In the genomic region with DNA sequence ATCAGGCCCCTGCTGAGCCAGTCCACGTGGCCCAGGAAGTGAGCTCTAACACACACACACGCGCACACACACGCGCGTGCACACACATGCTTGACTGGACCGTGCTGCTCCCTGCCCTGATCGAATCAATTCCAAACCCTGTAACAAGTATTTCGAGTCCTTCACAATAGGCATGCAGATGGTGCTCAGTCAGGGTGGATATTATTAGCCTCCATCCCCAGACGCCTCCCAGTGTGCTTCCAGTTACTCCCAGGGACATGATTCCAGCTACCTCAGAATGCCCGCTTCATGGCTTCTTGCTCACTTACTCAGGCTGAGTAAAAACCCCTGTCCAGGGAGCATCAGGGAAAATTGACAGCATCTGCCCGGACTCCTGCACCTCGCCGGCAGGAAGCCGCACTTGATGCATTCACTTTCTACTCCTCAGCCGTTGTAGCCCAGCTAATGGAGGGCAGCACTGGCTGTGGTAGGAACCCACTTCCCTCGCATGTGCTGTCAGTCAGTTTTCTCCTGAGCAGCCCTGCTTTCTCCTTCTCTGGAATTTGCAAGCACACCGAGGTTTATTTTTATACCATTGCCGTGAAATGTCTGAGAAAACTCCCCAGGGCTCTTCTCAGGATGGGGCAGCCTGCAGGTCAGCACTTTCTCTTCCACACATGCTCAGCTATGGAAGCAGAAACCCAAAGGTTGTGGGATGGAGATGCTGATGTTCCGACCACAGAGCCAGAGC, we compare ENCODE assay signal across 1 cellular context.
TF ChIP-seq lines count a peak whose summit lies in the region.

No MANE protein-coding gene starts in this region.

TF ChIP-seq in H1, 55 proteins besides CTCF, POLR2A, EP300 and RAD21:
- TF ChIP-seq, protein P1, sequence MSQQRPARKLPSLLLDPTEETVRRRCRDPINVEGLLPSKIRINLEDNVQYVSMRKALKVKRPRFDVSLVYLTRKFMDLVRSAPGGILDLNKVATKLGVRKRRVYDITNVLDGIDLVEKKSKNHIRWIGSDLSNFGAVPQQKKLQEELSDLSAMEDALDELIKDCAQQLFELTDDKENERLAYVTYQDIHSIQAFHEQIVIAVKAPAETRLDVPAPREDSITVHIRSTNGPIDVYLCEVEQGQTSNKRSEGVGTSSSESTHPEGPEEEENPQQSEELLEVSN (IDR thresholded peaks at IDR 0.05) = no peak
